In genomic region chr20:56359212-56360132, GRCh38 we compare ENCODE assay signal across 1 cellular context.
TF ChIP-seq lines count a peak whose summit lies in the region.

No MANE protein-coding gene starts in this region.

TF ChIP-seq in HepG2, 621 proteins besides CTCF, POLR2A, EP300 and RAD21 (continued from another document and continues in another):
- TF ChIP-seq ZNF609 (CRISPR knock-in tag; IDR thresholded peaks at IDR 0.05; ENCODE audit: borderline replicate concordance) = peak; percentile 62
- TF ChIP-seq ZNF646 (CRISPR knock-in tag; IDR thresholded peaks at IDR 0.05) = no peak
- TF ChIP-seq CREBL2 (CRISPR knock-in tag; IDR thresholded peaks at IDR 0.05; ENCODE audit: borderline replicate concordance) = peak; percentile 61; the same call in 1 of the 2 replicates
- peak; percentile 78; the same call in 1 of the 2 replicates for TF ChIP-seq CREB3 (CRISPR knock-in tag; IDR thresholded peaks at IDR 0.05)
- peak; percentile 63 for TF ChIP-seq AGO2 (optimal IDR thresholded peaks at IDR 0.05; ENCODE audit: low read depth, low read length)
- TF ChIP-seq HCFC1 (IDR thresholded peaks at IDR 0.05; ENCODE audit: low read depth, low read length) = 0 out of 2 replicates have a peak, but pooled peaks have one; percentile 5
- TF ChIP-seq ZNF687 (CRISPR knock-in tag; IDR thresholded peaks at IDR 0.05) = peak; percentile 88
- TF ChIP-seq RBFOX2 (IDR thresholded peaks at IDR 0.05; ENCODE audit: low read depth, low read length) = peak; percentile 78
- TF ChIP-seq SKI (IDR thresholded peaks at IDR 0.05; ENCODE audit: partially characterized antibody) = peak; percentile 80
- TF ChIP-seq CEBPG (CRISPR knock-in tag; IDR thresholded peaks at IDR 0.05) = peak; percentile 35
- TF ChIP-seq CHCHD3 (CRISPR knock-in tag; IDR thresholded peaks at IDR 0.05) = no peak
- peak; percentile 72 for TF ChIP-seq MEF2D (CRISPR knock-in tag; IDR thresholded peaks at IDR 0.05)
- TF ChIP-seq SNAPC5 (CRISPR knock-in tag; IDR thresholded peaks at IDR 0.05; ENCODE audit: borderline replicate concordance) = peak; percentile 65; the same call in 1 of the 2 replicates
- TF ChIP-seq ZBTB43 (CRISPR knock-in tag; conservative IDR thresholded peaks at IDR 0.05) = no peak
- peak; percentile 35; the same call in 1 of the 2 replicates for TF ChIP-seq MED13 (CRISPR knock-in tag; IDR thresholded peaks at IDR 0.05)
- peak; percentile 77; the same call in 1 of the 2 replicates for TF ChIP-seq KDM2A (CRISPR knock-in tag; IDR thresholded peaks at IDR 0.05; ENCODE audit: borderline replicate concordance, low read depth)
- peak; percentile 86; the same call in 1 of the 2 replicates for TF ChIP-seq ZNF615 (CRISPR knock-in tag; IDR thresholded peaks at IDR 0.05; ENCODE audit: borderline replicate concordance)
- 0 out of 2 replicates have a peak, but pooled peaks have one; percentile 35 for TF ChIP-seq ZNF773 (CRISPR knock-in tag; IDR thresholded peaks at IDR 0.05; ENCODE audit: borderline replicate concordance)
- peak; percentile 13; the same call in 1 of the 2 replicates for TF ChIP-seq ZNF33B (CRISPR knock-in tag; IDR thresholded peaks at IDR 0.05)
- no peak for TF ChIP-seq ZNF362 (CRISPR knock-in tag; IDR thresholded peaks at IDR 0.05; ENCODE audit: borderline replicate concordance)
- TF ChIP-seq SAP130 (CRISPR knock-in tag; IDR thresholded peaks at IDR 0.05; ENCODE audit: low read depth) = peak; percentile 71
- TF ChIP-seq GABPA (IDR thresholded peaks at IDR 0.05; ENCODE audit: low read depth, low read length) = no peak
- no peak for TF ChIP-seq GABPA (CRISPR knock-in tag; IDR thresholded peaks at IDR 0.05; ENCODE audit: low read depth)
- peak; percentile 49 for TF ChIP-seq TGIF2 (CRISPR knock-in tag; IDR thresholded peaks at IDR 0.05)
- TF ChIP-seq ZNF749 (CRISPR knock-in tag; IDR thresholded peaks at IDR 0.05; ENCODE audit: borderline replicate concordance) = 0 out of 2 replicates have a peak, but pooled peaks have one; percentile 42
- TF ChIP-seq ARID4A (CRISPR knock-in tag; IDR thresholded peaks at IDR 0.05; ENCODE audit: borderline replicate concordance) = peak; percentile 60; the same call in 1 of the 2 replicates
- peak; percentile 79; the same call in 1 of the 2 replicates for TF ChIP-seq ZNF598 (CRISPR knock-in tag; IDR thresholded peaks at IDR 0.05; ENCODE audit: borderline replicate concordance)
- TF ChIP-seq RBM39 (IDR thresholded peaks at IDR 0.05; ENCODE audit: low read depth, low read length, poor library complexity, severe bottlenecking) = peak; percentile 72
- TF ChIP-seq ZNF225 (CRISPR knock-in tag; IDR thresholded peaks at IDR 0.05) = peak; percentile 56; the same call in 1 of the 2 replicates
- TF ChIP-seq NONO (IDR thresholded peaks at IDR 0.05) = no peak
- peak; percentile 12; the same call in 1 of the 2 replicates for TF ChIP-seq NONO (CRISPR knock-in tag; conservative IDR thresholded peaks at IDR 0.05)
